In the genomic region with DNA sequence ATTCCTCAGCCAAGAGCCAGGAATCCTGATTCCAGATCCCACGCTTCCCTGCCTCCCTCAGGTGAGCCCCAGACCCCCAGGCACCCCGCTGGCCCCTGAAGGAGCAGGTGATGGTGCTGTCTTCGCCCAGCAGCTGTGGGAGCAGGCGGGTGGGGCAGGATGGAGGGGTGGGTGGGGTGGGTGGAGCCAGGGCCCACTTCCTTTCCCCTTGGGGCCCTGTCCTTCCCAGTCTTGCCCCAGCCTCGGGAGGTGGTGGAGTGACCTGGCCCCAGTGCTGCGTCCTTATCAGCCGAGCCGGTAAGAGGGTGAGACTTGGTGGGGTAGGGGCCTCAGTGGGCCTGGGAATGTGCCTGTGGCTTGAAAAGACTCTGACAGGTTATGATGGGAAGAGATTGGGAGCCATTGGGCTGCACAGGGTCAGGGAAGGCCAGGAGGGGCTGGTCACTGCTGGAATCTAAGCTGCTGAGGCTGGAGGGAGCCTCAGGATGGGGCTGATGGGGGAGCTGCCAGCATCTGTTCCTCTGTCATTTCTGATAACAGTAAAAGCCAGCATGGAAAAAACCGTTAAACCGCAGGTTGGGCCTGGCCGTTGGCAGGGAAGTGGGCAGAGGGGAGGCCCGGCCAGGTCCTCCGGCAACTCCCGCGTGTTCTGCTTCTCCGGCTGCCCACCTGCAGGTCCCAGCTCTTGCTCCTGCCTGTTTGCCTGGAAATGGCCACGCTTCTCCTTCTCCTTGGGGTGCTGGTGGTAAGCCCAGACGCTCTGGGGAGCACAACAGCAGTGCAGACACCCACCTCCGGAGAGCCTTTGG, we compare ENCODE assay signal across 8 cellular contexts. TPM values are rescaled to one million over a fixed set of nuclear protein-coding genes. Genes with fewer than 3 reads are reported as not detected.
DNase-seq lines count a peak whose midpoint lies in the region; ATAC-seq and TF ChIP-seq lines count a peak whose summit lies in the region.

A gene with protein sequence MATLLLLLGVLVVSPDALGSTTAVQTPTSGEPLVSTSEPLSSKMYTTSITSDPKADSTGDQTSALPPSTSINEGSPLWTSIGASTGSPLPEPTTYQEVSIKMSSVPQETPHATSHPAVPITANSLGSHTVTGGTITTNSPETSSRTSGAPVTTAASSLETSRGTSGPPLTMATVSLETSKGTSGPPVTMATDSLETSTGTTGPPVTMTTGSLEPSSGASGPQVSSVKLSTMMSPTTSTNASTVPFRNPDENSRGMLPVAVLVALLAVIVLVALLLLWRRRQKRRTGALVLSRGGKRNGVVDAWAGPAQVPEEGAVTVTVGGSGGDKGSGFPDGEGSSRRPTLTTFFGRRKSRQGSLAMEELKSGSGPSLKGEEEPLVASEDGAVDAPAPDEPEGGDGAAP (plus strand): TSS at position 228 of the 809 bp plus-strand sequence. CDS start 482 bp downstream, at position 710.

- H3K36me3 Mint-ChIP-seq in type B pancreatic cell = no peaks in the 10 kb centered on the region

- peak within 1 kb of the TSS; percentile 97 to 98 for H3K4me3 Mint-ChIP-seq in stimulated activated naive CD8-positive, alpha-beta T cell treated with anti-CD3 and anti-CD28 coated beads, Interleukin-15, amount 100 ng/mL, for 72 hours
- H3K4me3 Mint-ChIP-seq in type B pancreatic cell = no peak within 1 kb of the TSS

- no peak for TF ChIP-seq CTCF in type B pancreatic cell (conservative IDR thresholded peaks at IDR 0.05)

- no peaks in the 10 kb centered on the region for H3K27me3 Mint-ChIP-seq in stimulated activated naive CD8-positive, alpha-beta T cell treated with anti-CD3 and anti-CD28 coated beads, Interleukin-15, amount 100 ng/mL, for 72 hours
- no peaks in the 10 kb centered on the region for H3K27me3 Mint-ChIP-seq in type B pancreatic cell

- peak within 1 kb of the TSS; percentile 98 for H3K27ac Mint-ChIP-seq in stimulated activated naive CD8-positive, alpha-beta T cell treated with anti-CD3 and anti-CD28 coated beads, Interleukin-15, amount 100 ng/mL, for 72 hours
- no peak within 1 kb of the TSS for H3K27ac Mint-ChIP-seq in type B pancreatic cell

- peaks cover 67% of the 10 kb centered on the region for H3K4me1 Mint-ChIP-seq in stimulated activated naive CD8-positive, alpha-beta T cell treated with anti-CD3 and anti-CD28 coated beads, Interleukin-15, amount 100 ng/mL, for 72 hours
- peaks cover 31% of the 10 kb centered on the region for H3K4me1 Mint-ChIP-seq in type B pancreatic cell (ENCODE audit: unreplicated experiment)

- H3K9me3 Mint-ChIP-seq in stimulated activated naive CD8-positive, alpha-beta T cell treated with anti-CD3 and anti-CD28 coated beads, Interleukin-15, amount 100 ng/mL, for 72 hours = no peaks in the 10 kb centered on the region
- H3K9me3 Mint-ChIP-seq in type B pancreatic cell = no peaks in the 10 kb centered on the region

- DNase-seq in SIG-M5 treated with dmso at 0.1 percent for 504 hours (lab: John Stamatoyannopoulos, UW; ENCODE audit: unreplicated experiment) (peak; percentile 75), SIG-M5 (lab: John Stamatoyannopoulos, UW) (no peak), T-helper 2 cell (peak in 3 of 5 experiments; percentile 10 to 76 (median 30)), NCI-H2107 (lab: John Stamatoyannopoulos, UW) (no peak), type B pancreatic cell (ENCODE audit: extremely low spot score, unreplicated experiment) (no peak)
- peak; percentile 25 for DNase-seq in effector CD8-positive, alpha-beta T cell (lab: John Stamatoyannopoulos, UW)
- peak; percentile 53 to 71 for DNase-seq in stimulated activated naive CD8-positive, alpha-beta T cell treated with anti-CD3 and anti-CD28 coated beads, Interleukin-15, amount 100 ng/mL, for 72 hours

- ATAC-seq in stimulated activated naive CD8-positive, alpha-beta T cell treated with anti-CD3 and anti-CD28 coated beads, Interleukin-15, amount 100 ng/mL, for 72 hours = peak; percentile 71
- ATAC-seq in GM21723 (IDR thresholded peaks at IDR 0.05; ENCODE audit: unreplicated experiment) = no peak

RNA-seq across cellular contexts. Expression of the gene that starts here (rescaled TPM):
- total RNA-seq in type B pancreatic cell (ENCODE audit: low replicate concordance) = 0.14 and 0.31 TPM in 2 replicates

Comparison
In these comparisons a context has a peak if more than half of its experiments do, and no peak if none do; other contexts are left out.
1. DNase-seq: peak in SIG-M5 treated with dmso at 0.1 percent for 504 hours (single experiment), T-helper 2 cell (3 of 5), effector CD8-positive, alpha-beta T cell (single experiment) and stimulated activated naive CD8-positive, alpha-beta T cell treated with anti-CD3 and anti-CD28 coated beads, Interleukin-15, amount 100 ng/mL, for 72 hours (2 of 2); none in SIG-M5 (single experiment), NCI-H2107 (single experiment) and type B pancreatic cell (single experiment).